In genomic region chr7:100887186-100887954, GRCh38 we compare ENCODE assay signal across 8 cellular contexts.
DNase-seq lines count a peak whose midpoint lies in the region; ATAC-seq and TF ChIP-seq lines count a peak whose summit lies in the region.

No MANE protein-coding gene starts in this region.

- peaks cover 60% of the 10 kb centered on the region for H3K36me3 Mint-ChIP-seq in stimulated activated memory B cell treated with anti-CD40 and anti-IgM and Interleukin-4, amounts not matched to agents 10 μg/mL and 1 μg/mL and 100 μg/mL, for 72 hours

- peaks cover 27% of the 10 kb centered on the region for H3K27me3 Mint-ChIP-seq in stimulated activated memory B cell treated with anti-CD40 and anti-IgM and Interleukin-4, amounts not matched to agents 10 μg/mL and 1 μg/mL and 100 μg/mL, for 72 hours

- H3K4me3 Mint-ChIP-seq in stimulated activated memory B cell treated with anti-CD40 and anti-IgM and Interleukin-4, amounts not matched to agents 10 μg/mL and 1 μg/mL and 100 μg/mL, for 72 hours: peak overlapping the region; percentile 81

- no peak overlapping the region for H3K27ac ChIP-seq in WERI-Rb-1

- H3K27me3 ChIP-seq in WERI-Rb-1 (ENCODE audit: insufficient read depth, low read depth, severe bottlenecking): no peaks in the 10 kb centered on the region

- no peaks in the 10 kb centered on the region for H3K9me3 Mint-ChIP-seq in stimulated activated memory B cell treated with anti-CD40 and anti-IgM and Interleukin-4, amounts not matched to agents 10 μg/mL and 1 μg/mL and 100 μg/mL, for 72 hours

- H3K4me3 ChIP-seq in WERI-Rb-1 (ENCODE audit: low read depth, low read length): no peak overlapping the region

- no peak for TF ChIP-seq CTCF in WERI-Rb-1 (IDR thresholded peaks at IDR 0.05; ENCODE audit: low read depth, low read length)

- peaks cover 76% of the 10 kb centered on the region for H3K4me1 Mint-ChIP-seq in stimulated activated memory B cell treated with anti-CD40 and anti-IgM and Interleukin-4, amounts not matched to agents 10 μg/mL and 1 μg/mL and 100 μg/mL, for 72 hours

- peak in 3 of 5 donors; percentile 53 to 74 (median 67) for DNase-seq in T-helper 1 cell
- peak; percentile 45 for DNase-seq in effector CD4-positive, alpha-beta T cell
- no peak for DNase-seq in WERI-Rb-1
- no peak for DNase-seq in hippocampal formation (lab: John Stamatoyannopoulos, UW)

- H3K9me3 ChIP-seq in WERI-Rb-1 (ENCODE audit: severe bottlenecking): no peaks in the 10 kb centered on the region

- peak overlapping the region; percentile 88 for H3K27ac Mint-ChIP-seq in stimulated activated memory B cell treated with anti-CD40 and anti-IgM and Interleukin-4, amounts not matched to agents 10 μg/mL and 1 μg/mL and 100 μg/mL, for 72 hours

- peak; percentile 29 for ATAC-seq in GM19025 (IDR thresholded peaks at IDR 0.05; ENCODE audit: low read depth, unreplicated experiment)
- ATAC-seq in HG03139 (IDR thresholded peaks at IDR 0.05; ENCODE audit: unreplicated experiment): peak; percentile 36
- ATAC-seq in stimulated activated memory B cell treated with anti-CD40 and anti-IgM and Interleukin-4, amounts not matched to agents 10 μg/mL and 1 μg/mL and 100 μg/mL, for 72 hours: peak; percentile 76
- ATAC-seq in HG02571 (IDR thresholded peaks at IDR 0.05; ENCODE audit: unreplicated experiment): no peak

- peaks cover 68% of the 10 kb centered on the region for H3K36me3 ChIP-seq in WERI-Rb-1

Comparison
In these comparisons a context has a peak if more than half of its experiments do, and no peak if none do; other contexts are left out.
1. DNase-seq: peak in T-helper 1 cell (3 of 5) and effector CD4-positive, alpha-beta T cell (single experiment); none in WERI-Rb-1 (single experiment) and hippocampal formation (0 of 2).